22 cellular contexts compared by ENCODE assay signal in genomic region chr4:128477540-128477939, GRCh38.
"Had no signal": no experiment of that assay in that cellular context is flagged by ENCODE, and none has a peak within 500 bp of the region (broad histone marks: within the 10 kb centered on the region; RNA-seq: fewer than 3 reads in every experiment).

No MANE protein-coding gene starts in this region.

- H3K36me3 ChIP-seq: esophagus muscularis mucosa, gastroesophageal sphincter, heart left ventricle, ovary, right lobe of liver had no signal

- DNase-seq: activated CD4-positive, alpha-beta T cell treated with anti-CD3 and anti-CD28 coated beads, Interleukin-2, amount 50 U/mL, for 4 hours; activated gamma-delta T cell treated with Interleukin-2 at 50 U/mL for 16 hours; cerebellar nuclear complex; cortex of kidney; effector CD4-positive, alpha-beta T cell; heart left ventricle; left ventricle myocardium superior; naive thymus-derived CD8-positive, alpha-beta T cell; ovary; psoas muscle; right lobe of liver; stimulated activated CD4-positive, alpha-beta T cell treated with anti-CD3 and anti-CD28 coated beads, Interleukin-4, amount 100 ng/mL, for 1 hour; stimulated activated naive CD8-positive, alpha-beta T cell treated with anti-CD3 and anti-CD28 coated beads, Interleukin-15, amount 100 ng/mL, for 72 hours had no signal

- H3K27ac ChIP-seq: esophagus muscularis mucosa, gastroesophageal sphincter, heart left ventricle, ovary, psoas muscle, right lobe of liver had no signal

- H3K4me3 Mint-ChIP-seq: activated naive CD8-positive, alpha-beta T cell; activated T-helper 1 cell treated with anti-CD3 and anti-CD28 coated beads, Interleukin-12 subunit alpha, Interleukin-12 subunit beta, Interleukin-2, Interleukin-4 antibody, amounts not matched to agents 30 ng/mL and 10 ng/mL and 1 ng/mL, durations not matched to agents 14 hours and 24 hours and 36 hours; memory B cell; naive thymus-derived CD8-positive, alpha-beta T cell; stimulated activated naive CD8-positive, alpha-beta T cell treated with anti-CD3 and anti-CD28 coated beads, Interleukin-15, amount 100 ng/mL, for 72 hours; T-helper 1 cell treated with Interleukin-12 subunit alpha and Interleukin-12 subunit beta and Interleukin-4 antibody, amounts not matched to agents 30 μg/mL and 1 μg/mL, for 36 hours; type B pancreatic cell had no signal

- H3K27me3 Mint-ChIP-seq: activated naive CD8-positive, alpha-beta T cell; memory B cell; naive thymus-derived CD8-positive, alpha-beta T cell; stimulated activated naive CD8-positive, alpha-beta T cell treated with anti-CD3 and anti-CD28 coated beads, Interleukin-15, amount 100 ng/mL, for 72 hours; type B pancreatic cell had no signal

- H3K9me3 ChIP-seq: esophagus muscularis mucosa, ovary, psoas muscle, right lobe of liver had no signal

- H3K4me3 ChIP-seq: esophagus muscularis mucosa, gastroesophageal sphincter, heart left ventricle, ovary, psoas muscle, right lobe of liver, smooth muscle cell had no signal

- H3K9me3 Mint-ChIP-seq: activated T-helper 1 cell treated with anti-CD3 and anti-CD28 coated beads, Interleukin-12 subunit alpha, Interleukin-12 subunit beta, Interleukin-2, Interleukin-4 antibody, amounts not matched to agents 30 ng/mL and 10 ng/mL and 1 ng/mL, durations not matched to agents 14 hours and 24 hours and 36 hours; memory B cell; naive thymus-derived CD8-positive, alpha-beta T cell; stimulated activated naive CD8-positive, alpha-beta T cell treated with anti-CD3 and anti-CD28 coated beads, Interleukin-15, amount 100 ng/mL, for 72 hours; T-helper 1 cell treated with Interleukin-12 subunit alpha and Interleukin-12 subunit beta and Interleukin-4 antibody, amounts not matched to agents 30 μg/mL and 1 μg/mL, for 36 hours; type B pancreatic cell had no signal

- H3K36me3 Mint-ChIP-seq: memory B cell had no signal

- ATAC-seq: gastroesophageal sphincter; heart left ventricle; left ventricle myocardium superior; naive thymus-derived CD8-positive, alpha-beta T cell; psoas muscle; right lobe of liver; stimulated activated naive CD8-positive, alpha-beta T cell treated with anti-CD3 and anti-CD28 coated beads, Interleukin-15, amount 100 ng/mL, for 72 hours had no signal

- H3K27ac Mint-ChIP-seq: activated naive CD8-positive, alpha-beta T cell; activated T-helper 1 cell treated with anti-CD3 and anti-CD28 coated beads, Interleukin-12 subunit alpha, Interleukin-12 subunit beta, Interleukin-2, Interleukin-4 antibody, amounts not matched to agents 30 ng/mL and 10 ng/mL and 1 ng/mL, durations not matched to agents 14 hours and 24 hours and 36 hours; memory B cell; naive thymus-derived CD8-positive, alpha-beta T cell; stimulated activated naive CD8-positive, alpha-beta T cell treated with anti-CD3 and anti-CD28 coated beads, Interleukin-15, amount 100 ng/mL, for 72 hours; T-helper 1 cell treated with Interleukin-12 subunit alpha and Interleukin-12 subunit beta and Interleukin-4 antibody, amounts not matched to agents 30 μg/mL and 1 μg/mL, for 36 hours; type B pancreatic cell had no signal

- FAIRE-seq: bronchial epithelial cell had no signal

- H3K4me1 Mint-ChIP-seq: memory B cell; stimulated activated naive CD8-positive, alpha-beta T cell treated with anti-CD3 and anti-CD28 coated beads, Interleukin-15, amount 100 ng/mL, for 72 hours had no signal

- H3K27me3 ChIP-seq: esophagus muscularis mucosa, gastroesophageal sphincter, heart left ventricle, ovary, right lobe of liver had no signal
